In the genomic region with DNA sequence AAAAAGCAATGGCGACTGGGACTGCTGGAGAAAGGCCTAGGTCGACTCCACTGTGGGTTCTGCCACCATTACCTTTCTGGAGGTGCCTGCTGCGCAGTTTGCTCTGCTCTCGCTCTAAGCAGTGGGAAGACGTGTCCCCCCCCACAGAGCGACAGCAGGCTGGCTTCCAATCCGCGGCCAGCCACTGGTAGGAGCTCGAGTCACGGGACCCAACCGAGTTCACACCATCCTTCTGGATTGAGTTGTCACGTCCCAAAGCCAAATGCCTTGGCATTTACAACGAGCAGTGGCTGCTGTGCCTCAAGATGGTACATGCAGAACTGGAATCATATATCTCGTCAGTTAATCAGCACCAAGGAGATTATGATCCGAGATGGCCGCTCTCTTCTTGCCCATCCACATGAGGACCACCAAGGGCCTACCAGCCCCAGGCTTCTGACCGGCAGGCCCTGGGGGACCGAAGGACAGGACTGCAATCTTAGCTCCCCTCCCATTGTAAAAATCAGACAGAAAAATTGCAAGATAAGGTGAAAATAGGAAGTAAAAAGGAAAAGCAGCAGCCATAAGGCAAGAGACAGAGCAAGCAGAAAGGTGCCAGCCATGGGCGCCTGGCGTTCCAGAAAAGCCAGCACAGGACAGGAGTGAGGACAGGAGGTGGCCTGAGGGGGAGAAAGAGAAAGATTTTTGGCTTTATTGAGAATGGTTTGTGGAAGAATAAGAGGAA, we compare ENCODE assay signal across 16 cellular contexts.
A peak's percentile ranks its signal among the peaks of the same experiment; 100 is the strongest.
DNase-seq lines count a peak whose midpoint lies in the region; ATAC-seq, FAIRE-seq and TF ChIP-seq lines count a peak whose summit lies in the region.
"Had no signal": no experiment of that assay in that cellular context is flagged by ENCODE, and none has a peak within 500 bp of the region (broad histone marks: within the 10 kb centered on the region; RNA-seq: fewer than 3 reads in every experiment).

No MANE protein-coding gene starts in this region.

- no peak for DNase-seq in GM23338 (ENCODE audit: low spot score)
- no peak for DNase-seq in T-helper 17 cell
- peak; percentile 69 for DNase-seq in kidney
- DNase-seq in thoracic aorta (ENCODE audit: low spot score): no peak
- no peak for DNase-seq in natural killer cell
- no peak for DNase-seq in EL
- no peak for DNase-seq in NCI-H748 (lab: John Stamatoyannopoulos, UW; ENCODE audit: unreplicated experiment)
- DNase-seq: Caco-2; stimulated activated CD4-positive, alpha-beta T cell treated with anti-CD3 and anti-CD28 coated beads, Interleukin-12 subunit alpha, Interleukin-12 subunit beta, amount 100 ng/mL, for 4 hours; stimulated activated CD8-positive, alpha-beta memory T cell treated with anti-CD3 and anti-CD28 coated beads, Interleukin-4, amount 100 ng/mL, for 48 hours had no signal

- no peaks in the 10 kb centered on the region for H3K9me2 ChIP-seq in GM23338 (ENCODE audit: insufficient read depth)

- no peaks in the 10 kb centered on the region for H3K79me2 ChIP-seq in GM23338 (replicated peaks; ENCODE audit: insufficient read depth)

- H3K27ac Mint-ChIP-seq in GM23338 (peak overlapping the region; percentile 41; the same call in 1 of the 2 replicates), T-helper 17 cell (peak overlapping the region; percentile 19), natural killer cell (no peak overlapping the region)
- H3K27ac Mint-ChIP-seq: activated T-helper 1 cell treated with anti-CD3 and anti-CD28 coated beads, Interleukin-12 subunit alpha, Interleukin-12 subunit beta, Interleukin-2, Interleukin-4 antibody, amounts not matched to agents 30 ng/mL and 10 ng/mL and 1 ng/mL, durations not matched to agents 14 hours and 24 hours and 36 hours had no signal

- no peak for FAIRE-seq in kidney (lab: Jason Lieb, UNC)
- FAIRE-seq: RCC 7860 had no signal

- H3K27me3 ChIP-seq in GM23338 (ENCODE audit: insufficient read depth) (no peaks in the 10 kb centered on the region), thoracic aorta (replicated peaks; ENCODE audit: insufficient read depth) (no peaks in the 10 kb centered on the region)
- H3K27me3 ChIP-seq: cardiac muscle cell, neutrophil had no signal

- no peaks in the 10 kb centered on the region for H3K36me3 ChIP-seq in GM23338 (ENCODE audit: insufficient read depth)
- peaks cover 0 to 8% of the 10 kb centered on the region in 2 donors for H3K36me3 ChIP-seq in kidney (ENCODE audit: control insufficient read depth in 1 of 2, insufficient read depth in 2 of 2, low read length in 2 of 2)
- peaks cover 21% of the 10 kb centered on the region for H3K36me3 ChIP-seq in thoracic aorta
- H3K36me3 ChIP-seq: cardiac muscle cell had no signal

- H3K9me3 ChIP-seq in T-helper 17 cell (ENCODE audit: control insufficient read depth, low read length, poor library complexity, severe bottlenecking) (no peaks in the 10 kb centered on the region), kidney (ENCODE audit: control insufficient read depth in 1 of 2, low read length in 2 of 2) (no peaks in the 10 kb centered on the region), thoracic aorta (no peaks in the 10 kb centered on the region)
- H3K9me3 ChIP-seq: Caco-2, mucosa of descending colon, neutrophil had no signal

- H3K4me2 ChIP-seq in GM23338: no peak overlapping the region

- no peaks in the 10 kb centered on the region for H3K9me3 Mint-ChIP-seq in GM23338
- H3K9me3 Mint-ChIP-seq in natural killer cell: no peaks in the 10 kb centered on the region
- H3K9me3 Mint-ChIP-seq: activated T-helper 1 cell treated with anti-CD3 and anti-CD28 coated beads, Interleukin-12 subunit alpha, Interleukin-12 subunit beta, Interleukin-2, Interleukin-4 antibody, amounts not matched to agents 30 ng/mL and 10 ng/mL and 1 ng/mL, durations not matched to agents 14 hours and 24 hours and 36 hours had no signal

- no peaks in the 10 kb centered on the region for H3K4me1 ChIP-seq in GM23338 (ENCODE audit: insufficient read depth)
- peaks cover 8 to 14% of the 10 kb centered on the region in 2 donors for H3K4me1 ChIP-seq in kidney (ENCODE audit: control insufficient read depth in 1 of 2, insufficient read depth in 1 of 2, low read depth in 1 of 2, low read length in 2 of 2)
- peaks cover 42 to 74% of the 10 kb centered on the region in 2 donors for H3K4me1 ChIP-seq in thoracic aorta (ENCODE audit: control insufficient read depth in 1 of 2, low read depth in 2 of 2)
- H3K4me1 ChIP-seq: Caco-2 had no signal

- ATAC-seq in GM23338 (no peak), T-helper 17 cell (no peak), thoracic aorta (ENCODE audit: insufficient number of reproducible peaks, low FRiP score, low read depth) (no peak), natural killer cell (no peak)
- ATAC-seq: left colon, mucosa of descending colon had no signal

- H3K27me3 Mint-ChIP-seq in GM23338 (ENCODE audit: insufficient read depth, low read depth, poor library complexity) (peaks cover 13% of the 10 kb centered on the region), T-helper 17 cell (no peaks in the 10 kb centered on the region), natural killer cell (ENCODE audit: low read depth in 2 of 2) (no peaks in the 10 kb centered on the region)

- intact Hi-C loops in kidney (cut with DNase I): no loop called here
- intact Hi-C loops in natural killer cell (cut with micrococcal nuclease): no loop called here

- H3K27ac ChIP-seq in GM23338 (ENCODE audit: low read depth): no peak overlapping the region
- H3K27ac ChIP-seq in kidney (ENCODE audit: low read depth in 2 of 2, low read length in 2 of 2): no peak overlapping the region
- peak overlapping the region; percentile 83 to 87 for H3K27ac ChIP-seq in thoracic aorta
- H3K27ac ChIP-seq: cardiac muscle cell, neutrophil had no signal

- H3K4me3 ChIP-seq in GM23338 (no peak overlapping the region), kidney (ENCODE audit: low read length in 2 of 2) (no peak overlapping the region), thoracic aorta (no peak overlapping the region)
- H3K4me3 ChIP-seq: cardiac muscle cell, mucosa of descending colon had no signal

- H3F3A ChIP-seq in GM23338 (replicated peaks; ENCODE audit: low read depth): no peaks in the 10 kb centered on the region

- H3K4me3 Mint-ChIP-seq in GM23338 (no peak overlapping the region), T-helper 17 cell (no peak overlapping the region), natural killer cell (no peak overlapping the region)
- H3K4me3 Mint-ChIP-seq: activated T-helper 1 cell treated with anti-CD3 and anti-CD28 coated beads, Interleukin-12 subunit alpha, Interleukin-12 subunit beta, Interleukin-2, Interleukin-4 antibody, amounts not matched to agents 30 ng/mL and 10 ng/mL and 1 ng/mL, durations not matched to agents 14 hours and 24 hours and 36 hours had no signal

- H3K9ac ChIP-seq in kidney (ENCODE audit: low read length in 2 of 2): no peak overlapping the region

- TF ChIP-seq CTCF in GM23338 (conservative IDR thresholded peaks at IDR 0.05; ENCODE audit: low read depth in 2 of 2) (no peak), kidney (IDR thresholded peaks at IDR 0.05; ENCODE audit: borderline replicate concordance, extremely low read depth, insufficient read depth) (no peak), thoracic aorta (IDR thresholded peaks at IDR 0.05) (no peak), natural killer cell (IDR thresholded peaks at IDR 0.05) (no peak)

- H3K36me3 Mint-ChIP-seq in GM23338 (ENCODE audit: low read depth) (peaks cover 18% of the 10 kb centered on the region), T-helper 17 cell (ENCODE audit: low read depth) (peaks cover 7% of the 10 kb centered on the region), natural killer cell (peaks cover 7% of the 10 kb centered on the region)

- peaks cover 14% of the 10 kb centered on the region for H3K4me1 Mint-ChIP-seq in GM23338
- H3K4me1 Mint-ChIP-seq in T-helper 17 cell: peaks cover 3% of the 10 kb centered on the region
- H3K4me1 Mint-ChIP-seq in natural killer cell: peaks cover 22 to 31% of the 10 kb centered on the region in 2 donors

- no peak overlapping the region for H2AFZ ChIP-seq in GM23338

- H4K20me1 ChIP-seq in GM23338 (replicated peaks; ENCODE audit: insufficient read depth): no peaks in the 10 kb centered on the region

TF ChIP-seq in GM23338, 12 proteins besides CTCF, POLR2A, EP300 and RAD21:
- TF ChIP-seq POLR2AphosphoS5 (IDR thresholded peaks at IDR 0.05; ENCODE audit: low read depth) (no peak), EZH2phosphoT487 (IDR thresholded peaks at IDR 0.05; ENCODE audit: unreplicated experiment) (no peak)

Comparison
In these comparisons a context has a peak if more than half of its experiments do, and no peak if none do; other contexts are left out.
1. H3K27ac ChIP-seq: peak in thoracic aorta (2 of 2); none in GM23338 (single experiment) and kidney (0 of 2).
2. H3K27ac Mint-ChIP-seq: peak in GM23338 (single experiment) and T-helper 17 cell (single experiment); none in natural killer cell (0 of 2).